ENCODE assay signal across 11 cellular contexts in the genomic region with DNA sequence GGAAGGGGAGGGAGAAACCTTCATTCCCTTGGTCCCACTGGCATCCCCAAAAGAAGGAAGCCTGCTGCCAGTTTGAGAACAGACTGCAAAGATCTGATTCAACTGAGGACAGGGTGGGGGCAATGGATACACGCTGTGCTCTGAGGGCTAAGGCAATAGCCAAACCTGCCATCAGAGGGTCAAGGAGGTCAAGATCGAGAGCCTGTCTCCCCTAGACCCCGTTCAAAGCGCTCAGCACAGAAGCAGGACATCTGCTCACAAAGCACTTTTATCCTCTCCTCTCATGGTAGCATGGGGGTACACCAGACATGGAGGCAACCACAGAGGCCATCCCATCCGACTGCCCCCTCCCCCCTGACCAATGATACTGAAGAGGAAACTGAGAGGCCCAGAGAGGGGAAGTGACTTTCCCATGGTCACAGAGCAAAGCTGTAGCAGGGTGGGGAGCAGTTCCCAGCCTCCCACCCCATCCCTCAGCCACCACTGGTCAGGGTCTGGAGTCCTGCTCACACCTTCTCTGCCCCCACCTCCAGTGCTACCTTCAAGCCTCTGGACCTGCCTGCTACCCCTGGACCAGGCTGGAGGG. TPM values are rescaled to one million over a fixed set of nuclear protein-coding genes. Genes with fewer than 3 reads are reported as not detected.
A peak's percentile ranks its signal among the peaks of the same experiment; 100 is the strongest.
DNase-seq lines count a peak whose midpoint lies in the region; ATAC-seq and TF ChIP-seq lines count a peak whose summit lies in the region.
"Had no signal": no experiment of that assay in that cellular context is flagged by ENCODE, and none has a peak within 500 bp of the region (broad histone marks: within the 10 kb centered on the region; RNA-seq: fewer than 3 reads in every experiment).

No MANE protein-coding gene starts in this region.

- peak overlapping the region; percentile 97 for H3K27ac Mint-ChIP-seq in activated naive CD8-positive, alpha-beta T cell treated with anti-CD3 and anti-CD28 coated beads, Interleukin-2, amount 50 U/mL, for 24 hours
- H3K27ac Mint-ChIP-seq: mesothelial cell of epicardium had no signal

- H4K91ac ChIP-seq in neuronal stem cell (ENCODE audit: low read depth, low read length, poor library complexity): no peak overlapping the region

- H4K20me1 ChIP-seq in SK-N-SH (ENCODE audit: insufficient read depth) (no peaks in the 10 kb centered on the region), Karpas-422 (ENCODE audit: insufficient read depth, low read depth, low read length) (no peaks in the 10 kb centered on the region)

- peaks cover 47% of the 10 kb centered on the region for H3K36me3 Mint-ChIP-seq in activated naive CD8-positive, alpha-beta T cell treated with anti-CD3 and anti-CD28 coated beads, Interleukin-2, amount 50 U/mL, for 24 hours (ENCODE audit: low read depth)
- H3K36me3 Mint-ChIP-seq: mesothelial cell of epicardium had no signal

- H3K9ac ChIP-seq in SK-N-SH: peak overlapping the region; percentile 62
- peak overlapping the region; percentile 92 for H3K9ac ChIP-seq in Karpas-422 (ENCODE audit: low read length)
- H3K9ac ChIP-seq in neuronal stem cell (ENCODE audit: low read depth, low read length, poor library complexity): peak overlapping the region; percentile 40

- H3K4me2 ChIP-seq in SK-N-SH (peak overlapping the region; percentile 76), Karpas-422 (ENCODE audit: low read depth, low read length, poor library complexity, severe bottlenecking) (peak overlapping the region; percentile 76), neuronal stem cell (ENCODE audit: insufficient read depth, low read length, poor library complexity, severe bottlenecking) (no peak overlapping the region)

- H2BK15ac ChIP-seq in neuronal stem cell (ENCODE audit: low read length): no peak overlapping the region

- ATAC-seq in SK-N-SH treated with all-trans-retinoic acid at 6 μM for 48 hours (no peak), GM21367 (IDR thresholded peaks at IDR 0.05; ENCODE audit: unreplicated experiment) (no peak)
- no peak for ATAC-seq in activated naive CD8-positive, alpha-beta T cell treated with anti-CD3 and anti-CD28 coated beads, Interleukin-2, amount 50 U/mL, for 24 hours

- H3F3A ChIP-seq in SK-N-SH (replicated peaks; ENCODE audit: insufficient read depth): no peaks in the 10 kb centered on the region

- H3K79me2 ChIP-seq in SK-N-SH (ENCODE audit: insufficient read depth) (no peaks in the 10 kb centered on the region), Karpas-422 (ENCODE audit: low read length) (peaks cover 15% of the 10 kb centered on the region)

- H3K9me3 ChIP-seq in SK-N-SH (no peaks in the 10 kb centered on the region), Karpas-422 (ENCODE audit: low read length) (no peaks in the 10 kb centered on the region), neuronal stem cell (replicated peaks in 1 of 2; ENCODE audit: control insufficient read depth in 2 of 2, insufficient read depth in 1 of 2, low read depth in 1 of 2, low read length in 2 of 2) (peaks cover 0 to 5% of the 10 kb centered on the region in 2 donors)

- no peaks in the 10 kb centered on the region for H3K9me3 Mint-ChIP-seq in activated naive CD8-positive, alpha-beta T cell treated with anti-CD3 and anti-CD28 coated beads, Interleukin-2, amount 50 U/mL, for 24 hours

- peak overlapping the region; percentile 78 for H3K18ac ChIP-seq in neuronal stem cell (ENCODE audit: low read length)

- peak overlapping the region; percentile 83 for H3K4me3 Mint-ChIP-seq in activated naive CD8-positive, alpha-beta T cell treated with anti-CD3 and anti-CD28 coated beads, Interleukin-2, amount 50 U/mL, for 24 hours
- H3K4me3 Mint-ChIP-seq: mesothelial cell of epicardium had no signal

- H2AFZ ChIP-seq in SK-N-SH (ENCODE audit: low read depth): peak overlapping the region; percentile 35
- H2AFZ ChIP-seq in Karpas-422 (ENCODE audit: low read length): no peak overlapping the region
- H2AFZ ChIP-seq in neuronal stem cell (ENCODE audit: low read length): peak overlapping the region; percentile 10

- TF ChIP-seq RAD21 in SK-N-SH (IDR thresholded peaks at IDR 0.05; ENCODE audit: low read length): no peak

- H3K9me2 ChIP-seq in SK-N-SH: no peaks in the 10 kb centered on the region
- H3K9me2 ChIP-seq in Karpas-422 (replicated peaks; ENCODE audit: insufficient read depth, low read length): no peaks in the 10 kb centered on the region

- POLR2A ChIA-PET in SK-N-SH (lab: Yijun Ruan, JAX): no interaction called here

- H3K4me1 Mint-ChIP-seq in activated naive CD8-positive, alpha-beta T cell treated with anti-CD3 and anti-CD28 coated beads, Interleukin-2, amount 50 U/mL, for 24 hours: peaks cover 75% of the 10 kb centered on the region
- H3K4me1 Mint-ChIP-seq: mesothelial cell of epicardium had no signal

- no peaks in the 10 kb centered on the region for H3K79me1 ChIP-seq in neuronal stem cell (ENCODE audit: low read depth, low read length)

- H3K36me3 ChIP-seq in SK-N-SH (replicated peaks in 1 of 2; ENCODE audit: control insufficient read depth in 1 of 2, insufficient read depth in 2 of 2, low read length in 1 of 2) (no peaks in the 10 kb centered on the region), Karpas-422 (ENCODE audit: insufficient read depth, low read length) (peaks cover 33% of the 10 kb centered on the region), neuronal stem cell (replicated peaks in 1 of 2; ENCODE audit: control insufficient read depth in 2 of 2, insufficient read depth in 2 of 2, low read length in 2 of 2) (no peaks in the 10 kb centered on the region)

- no peak for DNase-seq in SK-N-SH
- peak; percentile 89 for DNase-seq in Karpas-422
- peak; percentile 53 for DNase-seq in activated naive CD8-positive, alpha-beta T cell treated with anti-CD3 and anti-CD28 coated beads, Interleukin-2, amount 50 U/mL, for 24 hours
- DNase-seq in neuronal stem cell (ENCODE audit: low spot score): no peak
- no peak for DNase-seq in putamen (ENCODE audit: low spot score)
- no peak for DNase-seq in Ammon's horn (ENCODE audit: low spot score)

- WGBS in SK-N-SH (ENCODE audit: low lambda C conversion rate): 72% methylated on average over 5 of the region's 5 CpGs
- no CpG with 5 or more reads among the region's 5 CpGs for WGBS in neuronal stem cell (ENCODE audit: extremely low coverage in 2 of 2, insufficient read length in 2 of 2, insufficient replicate concordance in 1 of 2), 2 donors

- H3K27me3 ChIP-seq in SK-N-SH (ENCODE audit: insufficient read depth) (no peaks in the 10 kb centered on the region), Karpas-422 (ENCODE audit: low read length) (no peaks in the 10 kb centered on the region), neuronal stem cell (ENCODE audit: control insufficient read depth in 3 of 3, insufficient read depth in 3 of 3, low read depth in 1 of 3, low read length in 3 of 3) (peaks cover 0 to 24% (median 0%) of the 10 kb centered on the region in 3 experiments)

- peak overlapping the region; percentile 89 for H2AK5ac ChIP-seq in neuronal stem cell (ENCODE audit: low read depth, low read length)

- TF ChIP-seq EP300 in SK-N-SH (IDR thresholded peaks at IDR 0.05; ENCODE audit: borderline replicate concordance in 1 of 2, low read depth in 1 of 2, low read length in 1 of 2): no peak

- TF ChIP-seq CTCF in SK-N-SH (IDR thresholded peaks at IDR 0.05): no peak

- H3K4ac ChIP-seq in neuronal stem cell (ENCODE audit: low read length): no peak overlapping the region

- H4K8ac ChIP-seq in neuronal stem cell (ENCODE audit: low read depth, low read length): peak overlapping the region; percentile 50

- no peaks in the 10 kb centered on the region for H3K27me3 Mint-ChIP-seq in activated naive CD8-positive, alpha-beta T cell treated with anti-CD3 and anti-CD28 coated beads, Interleukin-2, amount 50 U/mL, for 24 hours

- H2BK5ac ChIP-seq in neuronal stem cell (ENCODE audit: low read length): no peak overlapping the region

- H3K14ac ChIP-seq in neuronal stem cell (ENCODE audit: low read length): peak overlapping the region; percentile 40

- H3K4me3 ChIP-seq in SK-N-SH (ENCODE audit: low read depth in 2 of 2, low read length in 1 of 2) (no peak overlapping the region), Karpas-422 (ENCODE audit: low read length) (peak overlapping the region; percentile 60), neuronal stem cell (ENCODE audit: low read length in 2 of 2) (no peak overlapping the region)

- H3K4me1 ChIP-seq in SK-N-SH (ENCODE audit: control insufficient read depth in 1 of 2, insufficient read depth in 2 of 2, low read depth in 1 of 2, low read length in 1 of 2) (peaks cover 7 to 26% of the 10 kb centered on the region in 2 experiments; a peak in 3 of 4 replicates), Karpas-422 (ENCODE audit: low read length) (peaks cover 100% of the 10 kb centered on the region), neuronal stem cell (ENCODE audit: control insufficient read depth in 2 of 2, insufficient read depth in 1 of 2, low read depth in 1 of 2, low read length in 2 of 2) (peaks cover 8 to 13% of the 10 kb centered on the region in 2 donors)

- peak overlapping the region in 1 of 2 experiments; percentile 81; a peak in 2 of 4 replicates for H3K27ac ChIP-seq in SK-N-SH (ENCODE audit: low read depth in 2 of 2, low read length in 1 of 2)
- peak overlapping the region; percentile 100 for H3K27ac ChIP-seq in Karpas-422 (ENCODE audit: low read length)
- no peak overlapping the region for H3K27ac ChIP-seq in neuronal stem cell (replicated peaks; ENCODE audit: low read length)

- H2BK120ac ChIP-seq in neuronal stem cell (ENCODE audit: low read depth, low read length): no peak overlapping the region

- peak overlapping the region; percentile 73 for H3K23ac ChIP-seq in neuronal stem cell (ENCODE audit: low read depth, low read length, poor library complexity)

- CTCF ChIA-PET in SK-N-SH (lab: Yijun Ruan, JAX): interaction anchor here (1.0 to 4.9 kb wide), 5 partner anchors 11 to 63 kb away, joined by 3 to 45 read pairs (median 5); partner anchors contain the start of gene POU2F2

- peak overlapping the region; percentile 31 for H2BK12ac ChIP-seq in neuronal stem cell (ENCODE audit: low read length)

RNA-seq across cellular contexts. Expression of gene POU2F2, which starts 11.1 kb away (rescaled TPM):
- 0.15 and 0.49 TPM in 2 replicates for polyA plus RNA-seq in SK-N-SH (2012; rRNA removed)
- polyA plus RNA-seq in SK-N-SH (2012; cell fraction: cytosol; rRNA removed): 0.18 and 0.29 TPM in 2 replicates
- polyA plus RNA-seq in SK-N-SH (2012; cell fraction: nucleus; rRNA removed): 0.89 and 0.94 TPM in 2 replicates
- total RNA-seq in Karpas-422 (2014; rRNA removed; shearing (Covaris generic); ENCODE audit: low replicate concordance): 61.9 and 69.4 TPM in 2 replicates
- polyA plus RNA-seq in neuronal stem cell (2013, experiment 1 of 2): 2.4 TPM
- 2.5 TPM for polyA plus RNA-seq in neuronal stem cell (2013, experiment 2 of 2)
- total RNA-seq: SK-MEL-5 had no signal

RNA-seq across cellular contexts. Expression of gene ZNF574, which starts 45.2 kb away (rescaled TPM):
- 6.9 and 8.5 TPM in 2 replicates for polyA plus RNA-seq in SK-N-SH (2012; rRNA removed)
- polyA plus RNA-seq in SK-N-SH (2012; cell fraction: cytosol; rRNA removed): 2.4 and 4.9 TPM in 2 replicates
- 6.9 and 7.4 TPM in 2 replicates for polyA plus RNA-seq in SK-N-SH (2012; cell fraction: nucleus; rRNA removed)
- total RNA-seq in Karpas-422 (2014; rRNA removed; shearing (Covaris generic); ENCODE audit: low replicate concordance): 15.1 and 23.5 TPM in 2 replicates
- 13.3 TPM for polyA plus RNA-seq in neuronal stem cell (2013, experiment 1 of 2)
- polyA plus RNA-seq in neuronal stem cell (2013, experiment 2 of 2): 13.5 TPM

RNA-seq across cellular contexts. Expression of gene GRIK5, which starts 51.1 kb away (rescaled TPM):
- polyA plus RNA-seq in SK-N-SH (2012; rRNA removed): 0.71 and 2.4 TPM in 2 replicates
- 0.85 and 1.7 TPM in 2 replicates for polyA plus RNA-seq in SK-N-SH (2012; cell fraction: cytosol; rRNA removed)
- polyA plus RNA-seq in SK-N-SH (2012; cell fraction: nucleus; rRNA removed): 3.7 and 4.4 TPM in 2 replicates
- 0.07 and 1.4 TPM in 2 replicates for total RNA-seq in Karpas-422 (2014; rRNA removed; shearing (Covaris generic); ENCODE audit: low replicate concordance)
- 21.6 TPM for polyA plus RNA-seq in neuronal stem cell (2013, experiment 1 of 2)
- polyA plus RNA-seq in neuronal stem cell (2013, experiment 2 of 2): 21.7 TPM
- total RNA-seq: HT1080, SK-MEL-5 had no signal

Comparison
In these comparisons a context has a peak if more than half of its experiments do, and no peak if none do; other contexts are left out.
1. DNase-seq: peak in Karpas-422 (single experiment) and activated naive CD8-positive, alpha-beta T cell treated with anti-CD3 and anti-CD28 coated beads, Interleukin-2, amount 50 U/mL, for 24 hours (single experiment); none in SK-N-SH (single experiment), neuronal stem cell (single experiment), putamen (single experiment) and Ammon's horn (single experiment).
2. H3K9ac ChIP-seq: peak in every context shown above with its lines; median percentile 92 in Karpas-422; 62 in SK-N-SH; 40 in neuronal stem cell.